In genomic region chr1:110003747-110004428, GRCh38 we compare ENCODE assay signal across 8 cellular contexts. TPM values are rescaled to one million over a fixed set of nuclear protein-coding genes. Genes with fewer than 3 reads are reported as not detected.
DNase-seq lines count a peak whose midpoint lies in the region; ATAC-seq and TF ChIP-seq lines count a peak whose summit lies in the region.

No MANE protein-coding gene starts in this region.

- H3K9me3 Mint-ChIP-seq in nephron = no peaks in the 10 kb centered on the region

- peaks cover 3% of the 10 kb centered on the region for H3K36me3 Mint-ChIP-seq in nephron (ENCODE audit: low read depth)

- TF ChIP-seq CTCF in esophagus squamous epithelium (IDR thresholded peaks at IDR 0.05) (no peak), nephron (IDR thresholded peaks at IDR 0.05; ENCODE audit: unreplicated experiment in 3 of 3) (no peak)

- peak overlapping the region; percentile 39 to 68 (median 43) for H3K4me3 Mint-ChIP-seq in nephron

- peak overlapping the region; percentile 72 to 90 (median 89) for H3K27ac ChIP-seq in esophagus squamous epithelium
- peak overlapping the region; percentile 43 for H3K27ac ChIP-seq in urinary bladder (ENCODE audit: low read depth)

- H3K36me3 ChIP-seq in esophagus squamous epithelium = peaks cover 0 to 3% (median under 1%) of the 10 kb centered on the region in 3 donors
- H3K36me3 ChIP-seq in urinary bladder (ENCODE audit: insufficient read depth) = no peaks in the 10 kb centered on the region

- H3K9me3 ChIP-seq in esophagus squamous epithelium = no peaks in the 10 kb centered on the region

- peaks cover 57% of the 10 kb centered on the region for H3K4me1 Mint-ChIP-seq in nephron

- TF ChIP-seq POLR2A in esophagus squamous epithelium (IDR thresholded peaks at IDR 0.05) = peak in 3 of 4 donors; percentile 9 to 30 (median 14)

- H3K27ac Mint-ChIP-seq in nephron = peak overlapping the region; percentile 91 to 95 (median 95)

- intact Hi-C loops in esophagus squamous epithelium (cut with DNase I) = no loop called here

- ATAC-seq in GM21529 (IDR thresholded peaks at IDR 0.05; ENCODE audit: unreplicated experiment) = peak; percentile 75

- 5 to 6% methylated on average over 5 to 8 of the region's 8 CpGs for WGBS in esophagus squamous epithelium, 2 donors
- 7% methylated on average over 8 of the region's 8 CpGs for WGBS in urinary bladder

- DNase-seq in DMS53 (lab: John Stamatoyannopoulos, UW) = peak; percentile 67
- peak; percentile 12 for DNase-seq in KG1 (lab: John Stamatoyannopoulos, UW)
- DNase-seq in activated CD4-positive, alpha-beta T cell treated with anti-CD3 and anti-CD28 coated beads for 4 hours = peak; percentile 31 to 34
- DNase-seq in esophagus squamous epithelium (lab: John Stamatoyannopoulos, UW) = no peak
- DNase-seq in COLO829 (ENCODE audit: low spot score) = no peak

- no peaks in the 10 kb centered on the region for H3K27me3 ChIP-seq in esophagus squamous epithelium

- peaks cover 21 to 54% (median 34%) of the 10 kb centered on the region in 3 donors for H3K4me1 ChIP-seq in esophagus squamous epithelium
- H3K4me1 ChIP-seq in urinary bladder (ENCODE audit: insufficient read depth) = peaks cover 3% of the 10 kb centered on the region

- H3K4me3 ChIP-seq in esophagus squamous epithelium (peak overlapping the region; percentile 4 to 45 (median 30)), urinary bladder (ENCODE audit: low read depth, low read length) (no peak overlapping the region)

- no peaks in the 10 kb centered on the region for H3K27me3 Mint-ChIP-seq in nephron (ENCODE audit: low read depth)

RNA-seq across cellular contexts. Expression of gene AHCYL1, which starts 19.3 kb away (rescaled TPM):
- 10 to 100 TPM; 49.7 to 60.3 (median 53.0) TPM for total RNA-seq in esophagus squamous epithelium
- total RNA-seq in urinary bladder = 46.2 TPM
- 68.1 TPM for polyA plus RNA-seq in urinary bladder

RNA-seq across cellular contexts. Expression of gene STRIP1, which starts 30.5 kb away (rescaled TPM):
- total RNA-seq in esophagus squamous epithelium = 10 to 100 TPM; 25.9 to 44.4 (median 34.8) TPM
- total RNA-seq in urinary bladder = 46.0 TPM
- 26.5 TPM for polyA plus RNA-seq in urinary bladder

Comparison
In these comparisons a context has a peak if more than half of its experiments do, and no peak if none do; other contexts are left out.
1. DNase-seq: peak in DMS53 (single experiment), KG1 (single experiment) and activated CD4-positive, alpha-beta T cell treated with anti-CD3 and anti-CD28 coated beads for 4 hours (2 of 2); none in esophagus squamous epithelium (single experiment) and COLO829 (single experiment).